8 cellular contexts compared by ENCODE assay signal in the genomic region with DNA sequence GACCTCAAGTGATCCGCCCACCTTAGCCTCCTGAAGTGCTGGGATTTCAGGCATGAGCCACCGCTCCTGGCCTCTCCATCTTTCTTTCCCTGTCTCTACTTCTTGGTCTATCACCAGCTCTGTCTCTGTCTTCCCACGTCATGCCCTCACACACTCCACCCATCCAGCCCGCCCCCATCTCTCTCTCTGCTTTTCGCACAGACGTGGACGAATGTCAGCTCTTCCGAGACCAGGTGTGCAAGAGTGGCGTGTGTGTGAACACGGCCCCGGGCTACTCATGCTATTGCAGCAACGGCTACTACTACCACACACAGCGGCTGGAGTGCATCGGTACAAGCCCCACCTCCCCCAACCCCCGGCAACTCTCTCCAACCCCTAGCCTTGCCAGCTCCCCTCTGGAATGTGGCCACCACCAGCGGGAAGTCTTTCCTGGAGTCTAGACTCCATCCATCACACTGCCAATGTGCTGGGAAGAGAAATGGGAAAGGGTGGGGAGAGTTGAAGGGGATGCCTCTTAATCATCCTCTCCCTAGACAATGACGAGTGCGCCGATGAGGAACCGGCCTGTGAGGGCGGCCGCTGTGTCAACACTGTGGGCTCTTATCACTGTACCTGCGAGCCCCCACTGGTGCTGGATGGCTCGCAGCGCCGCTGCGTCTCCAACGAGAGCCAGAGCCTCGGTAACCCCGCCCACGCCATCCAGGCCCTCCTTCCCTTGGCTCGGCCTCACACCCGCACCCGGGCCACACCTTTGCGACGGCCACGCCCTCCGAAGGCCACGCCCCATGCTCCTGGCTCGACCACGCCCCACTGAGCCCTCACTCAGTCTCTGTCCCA. TPM values are rescaled to one million over a fixed set of nuclear protein-coding genes. Genes with fewer than 3 reads are reported as not detected.
A peak's percentile ranks its signal among the peaks of the same experiment; 100 is the strongest.
DNase-seq lines count a peak whose midpoint lies in the region; ATAC-seq, FAIRE-seq and TF ChIP-seq lines count a peak whose summit lies in the region.

No MANE protein-coding gene starts in this region.

- no peaks in the 10 kb centered on the region for H4K20me1 ChIP-seq in K562 (replicated peaks; ENCODE audit: control insufficient read depth, insufficient read depth, low read length)

- H4K5ac ChIP-seq in mesendoderm (ENCODE audit: low read length), result no peak overlapping the region

- H3K79me2 ChIP-seq in K562 (ENCODE audit: control insufficient read depth, insufficient read depth, low read length), result no peaks in the 10 kb centered on the region
- H3K79me2 ChIP-seq in mesendoderm (ENCODE audit: control insufficient read depth, insufficient read depth, low read length), result no peaks in the 10 kb centered on the region

- peak; percentile 97 for FAIRE-seq in K562 (lab: Jason Lieb, UNC)

- H3K27ac ChIP-seq in K562 (ENCODE audit: extremely low read depth, low read depth, low read length), result peak overlapping the region; percentile 51; the same call in 1 of the 3 replicates
- H3K27ac ChIP-seq in mesendoderm (ENCODE audit: low read depth, low read length), result peak overlapping the region; percentile 30

- TF ChIP-seq EP300 in K562 (IDR thresholded peaks at IDR 0.05; ENCODE audit: low read length), result peak; percentile 46; the same call in 1 of the 2 replicates

- H3K4me1 ChIP-seq in HAP-1, result peaks cover 3% of the 10 kb centered on the region; the same call in 1 of the 2 replicates
- H3K4me1 ChIP-seq in K562 (replicated peaks in 1 of 2; ENCODE audit: control insufficient read depth in 2 of 2, insufficient read depth in 2 of 2, low read length in 2 of 2), result peaks cover 31 to 50% of the 10 kb centered on the region in 2 experiments
- peaks cover 6% of the 10 kb centered on the region for H3K4me1 ChIP-seq in mesendoderm (ENCODE audit: control insufficient read depth, low read depth, low read length)

- H3K4ac ChIP-seq in mesendoderm (ENCODE audit: low read depth, low read length), result no peak overlapping the region

- peak overlapping the region; percentile 28 for H2BK5ac ChIP-seq in mesendoderm (ENCODE audit: low read length)

- no peak overlapping the region for H2AFZ ChIP-seq in K562 (ENCODE audit: low read depth, low read length)

- DNase-seq in HAP-1 (ENCODE audit: low spot score in 2 of 2) (peak; percentile 88 to 97), NCI-H2196 (lab: John Stamatoyannopoulos, UW; ENCODE audit: unreplicated experiment) (peak; percentile 96), K562 (ENCODE audit: extremely low read depth in 1 of 4, low spot score in 3 of 4) (peak; percentile 98 to 99 (median 98)), mesendoderm (peak; percentile 99), NCI-H524 treated with DMSO at 0.1 percent for 48 hours (lab: John Stamatoyannopoulos, UW) (no peak), cerebellar nuclear complex (lab: John Stamatoyannopoulos, UW) (no peak), retina (no peak), middle frontal gyrus (ENCODE audit: extremely low spot score, low spot score) (no peak)

- no TSS peak for BruUV-seq in K562 (replicated peaks; lab: Mats Ljungman, UMichigan)

- no peak overlapping the region for H2AK5ac ChIP-seq in mesendoderm (ENCODE audit: low read length)

- no peak overlapping the region for H2BK15ac ChIP-seq in mesendoderm (replicated peaks; ENCODE audit: low read depth)

- no peaks in the 10 kb centered on the region for H3K27me3 ChIP-seq in HAP-1 (ENCODE audit: low read depth)
- no peaks in the 10 kb centered on the region for H3K27me3 ChIP-seq in K562 (ENCODE audit: control insufficient read depth in 2 of 2, insufficient read depth in 2 of 2, low read length in 2 of 2)
- H3K27me3 ChIP-seq in mesendoderm (ENCODE audit: insufficient read depth, low read length, poor library complexity), result no peaks in the 10 kb centered on the region

- no peaks in the 10 kb centered on the region for H3K79me1 ChIP-seq in mesendoderm (ENCODE audit: low read length)

- in situ Hi-C loops in HAP-1 (cut with MboI; ENCODE audit: low sequenced_read_pairs), result no loop called here
- in situ Hi-C loops in K562 (cut with MboI), result no loop called here

- POLR2A ChIA-PET in K562 (lab: Yijun Ruan, JAX), result interaction anchor here (0.6 to 2.6 kb wide), 8 partner anchors 9 to 159 kb away, joined by 3 to 7 read pairs (median 5); partner anchors contain the start of gene LTBP4

- no peaks in the 10 kb centered on the region for H3K9me1 ChIP-seq in K562 (ENCODE audit: control insufficient read depth, insufficient read depth, low read length)

- no peak; a peak in 1 of 6 replicates for TF ChIP-seq CTCF in K562 (IDR thresholded peaks at IDR 0.05 in 2 of 3, conservative IDR thresholded peaks at IDR 0.05 in 1 of 3; ENCODE audit: insufficient read depth in 2 of 3, low read depth in 1 of 3, low read length in 3 of 3)

- no peaks in the 10 kb centered on the region for H3K9me3 ChIP-seq in HAP-1
- no peaks in the 10 kb centered on the region for H3K9me3 ChIP-seq in K562 (replicated peaks; ENCODE audit: control insufficient read depth, insufficient read depth, low read depth, low read length)

- CTCF ChIA-PET in K562 (lab: Yijun Ruan, JAX; ENCODE audit: low intra/inter-chr PET ratio), result interaction anchor here (0.5 to 0.6 kb wide), 2 partner anchors 10 to 639 kb away, joined by 3 to 4 read pairs; no protein-coding TSS in a partner anchor

- 9% methylated on average over 40 of the region's 41 CpGs for WGBS in K562 (ENCODE audit: insufficient coverage, low coverage, missing lambda C conversion rate)
- WGBS in mesendoderm (ENCODE audit: extremely low coverage, insufficient coverage, low lambda C conversion rate), result no CpG with 5 or more reads among the region's 41 CpGs

- intact Hi-C loops in K562 (cut with micrococcal nuclease), result no loop called here

- no peak overlapping the region for H3K18ac ChIP-seq in mesendoderm (ENCODE audit: low read length)

- H3K4me3 ChIP-seq in HAP-1 (no peak overlapping the region), K562 (no peak overlapping the region), mesendoderm (ENCODE audit: low read length) (no peak overlapping the region)

- H3K23ac ChIP-seq in mesendoderm (ENCODE audit: low read length), result no peak overlapping the region

- no peak for TF ChIP-seq POLR2A in K562 (conservative IDR thresholded peaks at IDR 0.05)

- H3K4me2 ChIP-seq in K562 (ENCODE audit: insufficient read depth, low read length), result peak overlapping the region; percentile 72
- H3K4me2 ChIP-seq in mesendoderm (ENCODE audit: low read length), result peak overlapping the region; percentile 47

- peak; percentile 98 for ATAC-seq in K562

- H3K9ac ChIP-seq in K562 (ENCODE audit: insufficient read depth in 1 of 2, low read depth in 2 of 2, low read length in 2 of 2) (peak overlapping the region in 1 of 2 experiments; percentile 80; a peak in 2 of 4 replicates), mesendoderm (ENCODE audit: low read length) (peak overlapping the region; percentile 46)

- H3K36me3 ChIP-seq in HAP-1 (replicated peaks), result peaks cover 28% of the 10 kb centered on the region
- H3K36me3 ChIP-seq in K562 (ENCODE audit: control insufficient read depth, insufficient read depth, low read length), result peaks cover 69% of the 10 kb centered on the region; the same call in 2 of the 3 replicates
- H3K36me3 ChIP-seq in mesendoderm (ENCODE audit: control insufficient read depth, insufficient read depth, low read length), result peaks cover 2% of the 10 kb centered on the region

- H2BK120ac ChIP-seq in mesendoderm (ENCODE audit: low read depth, low read length), result no peak overlapping the region

- H4K8ac ChIP-seq in mesendoderm (ENCODE audit: low read depth, low read length), result no peak overlapping the region

- 0 out of 4 replicates have a peak, but pooled peaks of 1 of the 2 experiments have one; percentile 1 for TF ChIP-seq RAD21 in K562 (CRISPR knock-in tag; conservative IDR thresholded peaks at IDR 0.05 in 1 of 2, IDR thresholded peaks at IDR 0.05 in 1 of 2)

- H3K56ac ChIP-seq in mesendoderm (ENCODE audit: low read length), result peak overlapping the region; percentile 79

RNA-seq across cellular contexts. Expression of gene LTBP4, which starts 22.5 kb away (rescaled TPM):
- 209 and 457 TPM in 2 replicates for total RNA-seq in K562 (2011; cell fraction: chromatin; rRNA removed; ENCODE audit: low replicate concordance)
- 301 and 327 TPM in 2 replicates for total RNA-seq in K562 (2011; cell fraction: nucleolus; rRNA removed)
- 219 and 259 TPM in 2 replicates for total RNA-seq in K562 (2011; cell fraction: nucleoplasm; rRNA removed)
- total RNA-seq in K562 (2014; rRNA removed), result 38.7 and 44.5 TPM in 2 replicates
- total RNA-seq in K562 (2014; rRNA removed; fragmentation: Illumina TruSeq; extraction: Trizol), result 6.1 and 9.7 TPM in 2 replicates
- 19.9 and 25.0 TPM in 2 replicates for total RNA-seq in K562 (2015; rRNA removed; fragmentation: Illumina TruSeq; extraction: Trizol)
- 148 and 160 TPM in 2 replicates for total RNA-seq in K562 (2021)
- 34.4 and 64.2 TPM in 2 replicates for polyA plus RNA-seq in K562 (2011; rRNA removed)
- polyA plus RNA-seq in K562 (2011; cell fraction: cytosol; rRNA removed), result 40.5 and 63.1 TPM in 2 replicates
- polyA plus RNA-seq in K562 (2011; cell fraction: nucleus; rRNA removed), result 400 and 488 TPM in 2 replicates
- polyA plus RNA-seq in K562 (2012), result 256 and 263 TPM in 2 replicates
- polyA plus RNA-seq in K562 (2014; fragmentation: Illumina TruSeq; extraction: Trizol), result 31.6 and 65.6 TPM in 2 replicates
- polyA plus RNA-seq in K562 (2014; fragmentation: Nextera tagmentation; extraction: Ambion mirVana), result under 1 TPM; 0.35 to 0.53 TPM
- 108 and 112 TPM in 2 replicates for polyA plus RNA-seq in K562 (2014; rRNA removed)
- polyA minus RNA-seq in K562 (2011; rRNA and poly(A)+ RNA removed), result 6.8 and 10.0 TPM in 2 replicates
- polyA minus RNA-seq in K562 (2011; cell fraction: cytosol; rRNA and poly(A)+ RNA removed), result 50.8 and 74.4 TPM in 2 replicates
- polyA minus RNA-seq in K562 (2011; cell fraction: nucleus; rRNA and poly(A)+ RNA removed), result 47.9 and 57.5 TPM in 2 replicates
- 28.7 TPM for polyA plus RNA-seq in mesendoderm (2013, experiment 1 of 2)
- polyA plus RNA-seq in mesendoderm (2013, experiment 2 of 2), result 28.9 TPM

RNA-seq across cellular contexts. Expression of gene SHKBP1, which starts 46.9 kb away (rescaled TPM):
- 33.3 and 146 TPM in 2 replicates for total RNA-seq in K562 (2011; cell fraction: chromatin; rRNA removed; ENCODE audit: low replicate concordance)
- 62.0 and 84.4 TPM in 2 replicates for total RNA-seq in K562 (2011; cell fraction: nucleolus; rRNA removed)
- total RNA-seq in K562 (2011; cell fraction: nucleoplasm; rRNA removed), result 39.4 and 65.9 TPM in 2 replicates
- total RNA-seq in K562 (2014; rRNA removed), result 33.7 and 48.0 TPM in 2 replicates
- 6.6 and 9.6 TPM in 2 replicates for total RNA-seq in K562 (2014; rRNA removed; fragmentation: Illumina TruSeq; extraction: Trizol)
- 17.5 and 22.3 TPM in 2 replicates for total RNA-seq in K562 (2015; rRNA removed; fragmentation: Illumina TruSeq; extraction: Trizol)
- total RNA-seq in K562 (2021), result 54.5 and 58.1 TPM in 2 replicates
- polyA plus RNA-seq in K562 (2011; rRNA removed), result 18.9 and 24.4 TPM in 2 replicates
- 34.0 and 79.0 TPM in 2 replicates for polyA plus RNA-seq in K562 (2011; cell fraction: cytosol; rRNA removed)
- polyA plus RNA-seq in K562 (2011; cell fraction: nucleus; rRNA removed), result 68.6 and 104 TPM in 2 replicates
- polyA plus RNA-seq in K562 (2012), result 56.1 and 106 TPM in 2 replicates
- polyA plus RNA-seq in K562 (2014; fragmentation: Illumina TruSeq; extraction: Trizol), result 33.7 and 42.0 TPM in 2 replicates
- 1 to 10 TPM; 1.2 to 4.9 TPM for polyA plus RNA-seq in K562 (2014; fragmentation: Nextera tagmentation; extraction: Ambion mirVana)
- polyA plus RNA-seq in K562 (2014; rRNA removed), result 34.2 and 40.4 TPM in 2 replicates
- polyA minus RNA-seq in K562 (2011; rRNA and poly(A)+ RNA removed), result 11.5 and 17.4 TPM in 2 replicates
- polyA minus RNA-seq in K562 (2011; cell fraction: cytosol; rRNA and poly(A)+ RNA removed), result 53.0 and 61.0 TPM in 2 replicates
- polyA minus RNA-seq in K562 (2011; cell fraction: nucleus; rRNA and poly(A)+ RNA removed), result 18.8 and 19.9 TPM in 2 replicates
- 52.1 TPM for polyA plus RNA-seq in mesendoderm (2013, experiment 1 of 2)
- 49.6 TPM for polyA plus RNA-seq in mesendoderm (2013, experiment 2 of 2)

Comparison
In these comparisons a context has a peak if more than half of its experiments do, and no peak if none do; other contexts are left out.
1. DNase-seq: peak in HAP-1 (2 of 2), NCI-H2196 (single experiment), K562 (4 of 4) and mesendoderm (single experiment); none in NCI-H524 treated with DMSO at 0.1 percent for 48 hours (single experiment), cerebellar nuclear complex (0 of 2), retina (single experiment) and middle frontal gyrus (single experiment).